ENCODE assay signal across 9 cellular contexts in genomic region chr4:72418458-72418857, GRCh38.
A peak's percentile ranks its signal among the peaks of the same experiment; 100 is the strongest.
DNase-seq lines count a peak whose midpoint lies in the region; ATAC-seq and TF ChIP-seq lines count a peak whose summit lies in the region.
"Had no signal": no experiment of that assay in that cellular context is flagged by ENCODE, and none has a peak within 500 bp of the region (broad histone marks: within the 10 kb centered on the region; RNA-seq: fewer than 3 reads in every experiment).

No MANE protein-coding gene starts in this region.

- H3K27me3 Mint-ChIP-seq in activated T-cell treated with anti-CD3 and anti-CD28 coated beads, Interleukin-2, amount 50 U/mL, for 24 hours = no peaks in the 10 kb centered on the region

- POLR2A ChIA-PET in HEK293T (lab: Yijun Ruan, JAX) = no interaction called here

- peak; percentile 74; the same call in 2 of the 3 replicates for ATAC-seq in RWPE2 (ENCODE audit: low read depth)

- H3K36me3 ChIP-seq in RWPE2 (ENCODE audit: low read depth) = no peaks in the 10 kb centered on the region

- H3K4me1 ChIP-seq in RWPE2 (ENCODE audit: insufficient read depth, poor library complexity, severe bottlenecking) = no peaks in the 10 kb centered on the region

- H3K9me3 Mint-ChIP-seq in activated T-cell treated with anti-CD3 and anti-CD28 coated beads, Interleukin-2, amount 50 U/mL, for 24 hours = no peaks in the 10 kb centered on the region

- no peak overlapping the region for H3K4me3 Mint-ChIP-seq in activated T-cell treated with anti-CD3 and anti-CD28 coated beads, Interleukin-2, amount 50 U/mL, for 24 hours

- TF ChIP-seq CTCF in RWPE2 (IDR thresholded peaks at IDR 0.05; ENCODE audit: poor library complexity, severe bottlenecking) = no peak
- no peak for TF ChIP-seq CTCF in fibroblast of mammary gland (conservative IDR thresholded peaks at IDR 0.05; ENCODE audit: control insufficient read depth, insufficient read depth, low read depth, low read length)

- CTCF ChIA-PET in HEK293T (lab: Yijun Ruan, JAX) = no interaction called here

- no peak overlapping the region for H3K4me3 ChIP-seq in RWPE2 (ENCODE audit: severe bottlenecking)
- no peak overlapping the region for H3K4me3 ChIP-seq in fibroblast of mammary gland (ENCODE audit: control insufficient read depth, low read depth, low read length)

- no peaks in the 10 kb centered on the region for H3K36me3 Mint-ChIP-seq in activated T-cell treated with anti-CD3 and anti-CD28 coated beads, Interleukin-2, amount 50 U/mL, for 24 hours (ENCODE audit: low read depth)

- no peak overlapping the region for H3K27ac Mint-ChIP-seq in activated T-cell treated with anti-CD3 and anti-CD28 coated beads, Interleukin-2, amount 50 U/mL, for 24 hours

- DNase-seq in NCI-H1436 (lab: John Stamatoyannopoulos, UW) (peak; percentile 1), NCI-H1436 treated with DMSO at 0.1 percent for 48 hours (lab: John Stamatoyannopoulos, UW) (no peak), RWPE2 (ENCODE audit: low spot score) (no peak), fibroblast of mammary gland (ENCODE audit: low read depth) (peak; percentile 83), stromal cell of bone marrow (ENCODE audit: low read depth) (peak; percentile 73), HEK293T (ENCODE audit: extremely low spot score) (no peak)
- no peak for DNase-seq in activated naive CD4-positive, alpha-beta T cell treated with Interleukin-2 at 50 U/mL for 16 hours
- no peak for DNase-seq in activated T-cell treated with anti-CD3 and anti-CD28 coated beads, Interleukin-2, amount 50 U/mL, for 24 hours

- no peaks in the 10 kb centered on the region for H3K27me3 ChIP-seq in RWPE2 (ENCODE audit: insufficient read depth, poor library complexity, severe bottlenecking)

- H3K9me3 ChIP-seq in RWPE2 (ENCODE audit: severe bottlenecking) = no peaks in the 10 kb centered on the region

- no peak overlapping the region for H3K27ac ChIP-seq in RWPE2 (ENCODE audit: poor library complexity, severe bottlenecking)
- H3K27ac ChIP-seq: 22Rv1 had no signal

- H3K4me1 Mint-ChIP-seq in activated T-cell treated with anti-CD3 and anti-CD28 coated beads, Interleukin-2, amount 50 U/mL, for 24 hours (ENCODE audit: low read depth) = no peaks in the 10 kb centered on the region

TF ChIP-seq in HEK293T, 16 proteins besides CTCF, POLR2A, EP300 and RAD21:
- TF ChIP-seq L3MBTL2 (conservative IDR thresholded peaks at IDR 0.05) = no peak
- no peak for TF ChIP-seq SP1 (IDR thresholded peaks at IDR 0.05)
- TF ChIP-seq BHLHE40 (IDR thresholded peaks at IDR 0.05; ENCODE audit: borderline replicate concordance) = no peak
- no peak for TF ChIP-seq HDGF (IDR thresholded peaks at IDR 0.05; ENCODE audit: borderline replicate concordance)
- TF ChIP-seq FOXA1 (IDR thresholded peaks at IDR 0.05) = no peak
TF ChIP-seq in HEK293T: peak in this region for 0.

Comparison
In these comparisons a context has a peak if more than half of its experiments do, and no peak if none do; other contexts are left out.
1. DNase-seq: peak in NCI-H1436 (single experiment), fibroblast of mammary gland (single experiment) and stromal cell of bone marrow (single experiment); none in NCI-H1436 treated with DMSO at 0.1 percent for 48 hours (single experiment), RWPE2 (single experiment), HEK293T (single experiment), activated naive CD4-positive, alpha-beta T cell treated with Interleukin-2 at 50 U/mL for 16 hours (single experiment) and activated T-cell treated with anti-CD3 and anti-CD28 coated beads, Interleukin-2, amount 50 U/mL, for 24 hours (single experiment).